ENCODE assay signal across 18 cellular contexts in genomic region chr5:169710675-169711074, GRCh38.
A peak's percentile ranks its signal among the peaks of the same experiment; 100 is the strongest.
DNase-seq lines count a peak whose midpoint lies in the region; TF ChIP-seq lines count a peak whose summit lies in the region.
"Had no signal": no experiment of that assay in that cellular context is flagged by ENCODE, and none has a peak within 500 bp of the region (broad histone marks: within the 10 kb centered on the region; RNA-seq: fewer than 3 reads in every experiment).

No MANE protein-coding gene starts in this region.

- H3K4me3 ChIP-seq in OCI-LY7 (ENCODE audit: low read depth, low read length, poor library complexity, severe bottlenecking) (no peak overlapping the region), testis (no peak overlapping the region), suprapubic skin (no peak overlapping the region)
- H3K4me3 ChIP-seq: SJCRH30 had no signal

- no peak overlapping the region for H3K4me3 Mint-ChIP-seq in neural crest cell
- H3K4me3 Mint-ChIP-seq: CD4-positive, CD25-positive, alpha-beta regulatory T cell had no signal

- H3K27me3 Mint-ChIP-seq in neural crest cell (ENCODE audit: low read depth): no peaks in the 10 kb centered on the region
- H3K27me3 Mint-ChIP-seq: CD4-positive, CD25-positive, alpha-beta regulatory T cell had no signal

- H3K36me3 ChIP-seq in OCI-LY7 (ENCODE audit: insufficient read depth, low read length) (peaks cover 100% of the 10 kb centered on the region), testis (ENCODE audit: low read depth, missing control alignments) (no peaks in the 10 kb centered on the region), suprapubic skin (peaks cover 2% of the 10 kb centered on the region)
- H3K36me3 ChIP-seq: SJCRH30 had no signal

- H3K27ac Mint-ChIP-seq in neural crest cell (ENCODE audit: unreplicated experiment): peak overlapping the region; percentile 1
- H3K27ac Mint-ChIP-seq: CD4-positive, CD25-positive, alpha-beta regulatory T cell had no signal

- peaks cover 26% of the 10 kb centered on the region for H3K4me1 ChIP-seq in OCI-LY7 (ENCODE audit: insufficient read depth, low read length, poor library complexity, severe bottlenecking)
- peaks cover 4% of the 10 kb centered on the region for H3K4me1 ChIP-seq in testis
- no peaks in the 10 kb centered on the region for H3K4me1 ChIP-seq in suprapubic skin

- no peak for TF ChIP-seq EP300 in suprapubic skin (IDR thresholded peaks at IDR 0.05)

- H3K9me3 ChIP-seq in OCI-LY7 (ENCODE audit: low read length) (no peaks in the 10 kb centered on the region), testis (no peaks in the 10 kb centered on the region), suprapubic skin (no peaks in the 10 kb centered on the region)
- H3K9me3 ChIP-seq: SJCRH30 had no signal

- no peaks in the 10 kb centered on the region for H3K9me2 ChIP-seq in OCI-LY7 (ENCODE audit: insufficient read depth, low read length)

- H3K36me3 Mint-ChIP-seq in neural crest cell (ENCODE audit: low read depth): no peaks in the 10 kb centered on the region

- TF ChIP-seq POLR2A in testis (IDR thresholded peaks at IDR 0.05): no peak
- TF ChIP-seq POLR2A in suprapubic skin (IDR thresholded peaks at IDR 0.05): no peak

- no peak for DNase-seq in OCI-LY7 (ENCODE audit: low spot score)
- DNase-seq in epidermal melanocyte (ENCODE audit: insufficient read length, low spot score): peak; percentile 58
- no peak for DNase-seq in neural crest cell (ENCODE audit: low read depth, low spot score)
- DNase-seq in testis: peak; percentile 41
- no peak for DNase-seq in cerebellar cortex (ENCODE audit: low spot score)
- no peak for DNase-seq in T-helper 2 cell
- no peak for DNase-seq in suprapubic skin (ENCODE audit: low spot score in 2 of 2)
- DNase-seq: ACHN; AML-193; CD4-positive, CD25-positive, alpha-beta regulatory T cell; HCEC 1CT; Kasumi-1; MM.1S; NCI-H187 treated with DMSO at 0.1 percent for 48 hours; NCI-H345; NCI-H69; PC-3; SJCRH30 had no signal

- H3K4me1 Mint-ChIP-seq in neural crest cell: peaks cover 34% of the 10 kb centered on the region

- no peaks in the 10 kb centered on the region for H3K27me3 ChIP-seq in testis
- no peaks in the 10 kb centered on the region for H3K27me3 ChIP-seq in suprapubic skin

- intact Hi-C loops in OCI-LY7 (cut with micrococcal nuclease; ENCODE audit: unreplicated experiment) (no loop called here), testis (cut with DNase I; ENCODE audit: low total_unique reads) (no loop called here)

- POLR2A ChIA-PET in OCI-LY7 (lab: Charles Lee): interaction anchor here (1.0 kb wide), 1 partner anchor 34 kb away, joined by 4 read pairs; no protein-coding TSS in a partner anchor

- no peaks in the 10 kb centered on the region for H4K20me1 ChIP-seq in OCI-LY7 (ENCODE audit: insufficient read depth, low read length)

- TF ChIP-seq CTCF in OCI-LY7 (conservative IDR thresholded peaks at IDR 0.05; ENCODE audit: low read length) (no peak), neural crest cell (conservative IDR thresholded peaks at IDR 0.05) (no peak), testis (IDR thresholded peaks at IDR 0.05) (no peak), suprapubic skin (IDR thresholded peaks at IDR 0.05) (no peak)

- 50 to 89% methylated on average over 4 of the region's 4 CpGs for WGBS in testis, 2 donors
- 51% methylated on average over 4 of the region's 4 CpGs for WGBS in suprapubic skin

- peaks cover 10% of the 10 kb centered on the region for H3K9me3 Mint-ChIP-seq in neural crest cell
- H3K9me3 Mint-ChIP-seq: CD4-positive, CD25-positive, alpha-beta regulatory T cell had no signal

- H3K79me2 ChIP-seq in OCI-LY7 (ENCODE audit: insufficient read depth, low read depth, low read length): no peaks in the 10 kb centered on the region

- CTCF ChIA-PET in OCI-LY7 (lab: Charles Lee; ENCODE audit: unreplicated experiment): no interaction called here

- no peak overlapping the region for H3K4me2 ChIP-seq in OCI-LY7 (ENCODE audit: low read length)

- H3K27ac ChIP-seq in OCI-LY7 (ENCODE audit: low read depth, low read length, poor library complexity, severe bottlenecking): no peak overlapping the region
- no peak overlapping the region for H3K27ac ChIP-seq in testis
- no peak overlapping the region for H3K27ac ChIP-seq in suprapubic skin
- H3K27ac ChIP-seq: SJCRH30 had no signal

- H2AFZ ChIP-seq in OCI-LY7 (ENCODE audit: low read length): no peak overlapping the region

- TSS peak; percentile 1 for BruUV-seq in OCI-LY7 (replicated peaks; lab: Mats Ljungman, UMichigan)

Comparison
In these comparisons a context has a peak if more than half of its experiments do, and no peak if none do; other contexts are left out.
1. DNase-seq: peak in epidermal melanocyte (single experiment) and testis (single experiment); none in OCI-LY7 (single experiment), neural crest cell (single experiment), cerebellar cortex (single experiment), T-helper 2 cell (0 of 5) and suprapubic skin (0 of 2).